In the genomic region with DNA sequence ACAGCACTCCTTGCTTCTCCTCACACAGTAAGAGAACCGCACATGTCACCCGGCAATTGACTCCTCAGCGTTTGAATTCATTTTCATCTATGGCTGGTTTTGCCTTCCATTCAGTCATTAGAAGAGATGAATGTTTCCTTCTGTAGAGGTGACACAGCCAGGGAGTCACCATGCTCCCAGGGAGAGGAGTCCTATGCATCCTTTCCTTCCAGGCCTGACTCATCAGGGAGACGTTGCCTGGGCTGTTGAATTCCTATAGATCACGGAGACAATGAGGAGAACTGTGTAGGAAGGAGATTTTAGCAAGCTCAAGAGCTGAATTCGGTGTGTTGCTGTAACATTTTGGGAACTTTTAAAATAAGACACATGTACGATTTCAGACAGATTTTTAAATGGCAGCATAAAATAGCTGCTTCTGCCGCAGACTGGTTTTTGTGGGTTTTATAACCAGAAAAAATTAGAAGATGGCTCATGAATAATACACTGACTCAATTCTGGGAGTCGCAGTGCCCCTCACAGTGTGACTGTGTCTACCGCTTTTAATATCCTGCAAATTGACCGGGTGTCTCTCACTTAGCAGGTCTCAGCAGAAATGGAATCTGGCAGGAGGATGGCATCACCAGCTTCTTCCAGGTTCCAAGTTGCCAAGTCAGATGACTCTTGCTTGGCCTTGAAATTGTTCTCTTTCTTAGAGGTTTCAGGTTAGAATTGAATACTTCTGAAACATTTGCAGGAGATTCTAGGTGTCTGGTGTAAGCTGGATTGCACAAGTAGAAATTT, we compare ENCODE assay signal across 28 cellular contexts. TPM values are rescaled to one million over a fixed set of nuclear protein-coding genes. Genes with fewer than 3 reads are reported as not detected.
DNase-seq lines count a peak whose midpoint lies in the region; ATAC-seq and TF ChIP-seq lines count a peak whose summit lies in the region.
"Had no signal": no experiment of that assay in that cellular context is flagged by ENCODE, and none has a peak within 500 bp of the region (broad histone marks: within the 10 kb centered on the region; RNA-seq: fewer than 3 reads in every experiment).

No MANE protein-coding gene starts in this region.

- POLR2A ChIA-PET in MCF 10A (lab: Yijun Ruan, JAX): interaction anchor here (0.6 to 1.3 kb wide), 3 partner anchors 74 to 734 kb away, joined by 3 read pairs; no protein-coding TSS in a partner anchor

- no peaks in the 10 kb centered on the region for H4K20me1 ChIP-seq in mammary epithelial cell (ENCODE audit: insufficient read depth, low read length)
- H4K20me1 ChIP-seq: BLaER1 had no signal

- no peaks in the 10 kb centered on the region for H3K79me2 ChIP-seq in mammary epithelial cell (ENCODE audit: insufficient read depth, low read length)

- no peak overlapping the region for H3K4me2 ChIP-seq in mammary epithelial cell (ENCODE audit: insufficient read depth, low read depth, low read length)
- H3K4me2 ChIP-seq: BLaER1 had no signal

- TF ChIP-seq POLR2A in adrenal gland (IDR thresholded peaks at IDR 0.05) (no peak), gastrocnemius medialis (IDR thresholded peaks at IDR 0.05) (no peak)

- H3K36me3 Mint-ChIP-seq in MCF 10A (ENCODE audit: insufficient read depth, unreplicated experiment) (no peaks in the 10 kb centered on the region), brain (no peaks in the 10 kb centered on the region)
- H3K36me3 Mint-ChIP-seq in stimulated activated effector memory CD8-positive, alpha-beta T cell treated with anti-CD3 and anti-CD28 coated beads, Interleukin-12 subunit alpha, Interleukin-12 subunit beta, amount 100 ng/mL, for 72 hours: no peaks in the 10 kb centered on the region

- no peak overlapping the region for H2AFZ ChIP-seq in mammary epithelial cell (ENCODE audit: low read depth, low read length)

- H3K9me3 Mint-ChIP-seq in MCF 10A (ENCODE audit: unreplicated experiment) (no peaks in the 10 kb centered on the region), brain (peaks cover 0 to 12% (median 2%) of the 10 kb centered on the region in 5 experiments)
- H3K9me3 Mint-ChIP-seq in stimulated activated effector memory CD8-positive, alpha-beta T cell treated with anti-CD3 and anti-CD28 coated beads, Interleukin-12 subunit alpha, Interleukin-12 subunit beta, amount 100 ng/mL, for 72 hours: no peaks in the 10 kb centered on the region
- H3K9me3 Mint-ChIP-seq: activated B cell treated with CpG ODN at 0.5 μM for 24 hours; central memory CD8-positive, alpha-beta T cell had no signal

- in situ Hi-C loops in mammary epithelial cell (cut with MboI; ENCODE audit: low sequenced_read_pairs in 2 of 2) (loop anchor here in 1 of 2 donors (10.0 kb wide), 1 partner anchor 75 kb away; no protein-coding TSS in a partner anchor), gastrocnemius medialis (cut with MboI; ENCODE audit: low sequenced_read_pairs in 4 of 4) (no loop called here)

- BruUV-seq in mammary epithelial cell (replicated peaks; lab: Mats Ljungman, UMichigan): no TSS peak
- no TSS peak for BruUV-seq in MCF 10A (replicated peaks; lab: Mats Ljungman, UMichigan)

- dilution Hi-C loops in mammary epithelial cell (cut with HindIII; ENCODE audit: low sequenced_read_pairs): loop anchor here (5.0 kb wide), 1 partner anchor 127 kb away; no protein-coding TSS in a partner anchor

- TF ChIP-seq CTCF in mammary epithelial cell (conservative IDR thresholded peaks at IDR 0.05 in 1 of 2, IDR thresholded peaks at IDR 0.05 in 1 of 2; ENCODE audit: extremely low read depth in 1 of 2, insufficient read depth in 1 of 2, low read depth in 1 of 2, low read length in 2 of 2) (no peak), MCF 10A (IDR thresholded peaks at IDR 0.05; ENCODE audit: unreplicated experiment) (no peak), brain (conservative IDR thresholded peaks at IDR 0.05) (no peak), adrenal gland (IDR thresholded peaks at IDR 0.05) (no peak), gastrocnemius medialis (IDR thresholded peaks at IDR 0.05 in 4 of 5, conservative IDR thresholded peaks at IDR 0.05 in 1 of 5) (no peak)

- H3K27me3 Mint-ChIP-seq in MCF 10A (ENCODE audit: insufficient read depth, unreplicated experiment) (no peaks in the 10 kb centered on the region), brain (peaks cover 3% of the 10 kb centered on the region)
- H3K27me3 Mint-ChIP-seq: central memory CD8-positive, alpha-beta T cell had no signal

- intact Hi-C loops in mammary epithelial cell (cut with micrococcal nuclease) (loop anchor here (5.0 kb wide), 1 partner anchor 42 kb away; the partner anchor contains the start of gene CLMP), MCF 10A (cut with micrococcal nuclease) (no loop called here), adrenal gland (cut with DNase I) (loop anchor here in 1 of 2 donors (10.0 kb wide), 1 partner anchor 75 kb away; no protein-coding TSS in a partner anchor), gastrocnemius medialis (cut with DNase I; ENCODE audit: low total_unique reads) (no loop called here)

- H3K9me3 ChIP-seq in mammary epithelial cell (replicated peaks; ENCODE audit: insufficient read depth, low read length): no peaks in the 10 kb centered on the region
- no peaks in the 10 kb centered on the region for H3K9me3 ChIP-seq in adrenal gland (replicated peaks in 1 of 3)
- no peaks in the 10 kb centered on the region for H3K9me3 ChIP-seq in gastrocnemius medialis
- H3K9me3 ChIP-seq: BLaER1, esophagus squamous epithelium, psoas muscle, upper lobe of right lung had no signal

- H3K9ac ChIP-seq in mammary epithelial cell (ENCODE audit: insufficient read depth, low read length): no peak overlapping the region
- H3K9ac ChIP-seq: BLaER1 had no signal

- CTCF ChIA-PET in mammary epithelial cell (lab: Charles Lee; ENCODE audit: low non-redundant PET): no interaction called here
- CTCF ChIA-PET in MCF 10A (lab: Yijun Ruan, JAX): interaction anchor here (0.7 to 12.4 kb wide), 8 partner anchors 7 to 131 kb away, joined by 3 to 487 read pairs (median 8); no protein-coding TSS in a partner anchor

- H3K36me3 ChIP-seq in mammary epithelial cell (ENCODE audit: insufficient read depth, low read length) (no peaks in the 10 kb centered on the region), adrenal gland (replicated peaks in 1 of 2) (no peaks in the 10 kb centered on the region), gastrocnemius medialis (no peaks in the 10 kb centered on the region)
- H3K36me3 ChIP-seq: BLaER1, esophagus squamous epithelium, upper lobe of right lung had no signal

- no peaks in the 10 kb centered on the region for H3K4me1 Mint-ChIP-seq in MCF 10A (ENCODE audit: insufficient read depth, unreplicated experiment)
- H3K4me1 Mint-ChIP-seq in brain: peaks cover 25% of the 10 kb centered on the region
- H3K4me1 Mint-ChIP-seq in stimulated activated effector memory CD8-positive, alpha-beta T cell treated with anti-CD3 and anti-CD28 coated beads, Interleukin-12 subunit alpha, Interleukin-12 subunit beta, amount 100 ng/mL, for 72 hours: no peaks in the 10 kb centered on the region
- H3K4me1 Mint-ChIP-seq: activated B cell treated with CpG ODN at 0.5 μM for 24 hours; central memory CD8-positive, alpha-beta T cell had no signal

- H3K27ac Mint-ChIP-seq in MCF 10A (ENCODE audit: low read depth, unreplicated experiment) (no peak overlapping the region), brain (peak overlapping the region; percentile 4 to 90 (median 34))
- no peak overlapping the region for H3K27ac Mint-ChIP-seq in stimulated activated effector memory CD8-positive, alpha-beta T cell treated with anti-CD3 and anti-CD28 coated beads, Interleukin-12 subunit alpha, Interleukin-12 subunit beta, amount 100 ng/mL, for 72 hours
- H3K27ac Mint-ChIP-seq: activated B cell treated with CpG ODN at 0.5 μM for 24 hours had no signal

- H3K27ac ChIP-seq in mammary epithelial cell (ENCODE audit: insufficient read depth, low read depth, low read length): no peak overlapping the region
- no peak overlapping the region for H3K27ac ChIP-seq in adrenal gland
- no peak overlapping the region for H3K27ac ChIP-seq in gastrocnemius medialis
- H3K27ac ChIP-seq: 22Rv1, BLaER1, esophagus squamous epithelium, psoas muscle, upper lobe of right lung had no signal

- no peaks in the 10 kb centered on the region for H3K27me3 ChIP-seq in mammary epithelial cell (ENCODE audit: insufficient read depth, low read length)
- H3K27me3 ChIP-seq in adrenal gland: no peaks in the 10 kb centered on the region
- no peaks in the 10 kb centered on the region for H3K27me3 ChIP-seq in gastrocnemius medialis
- H3K27me3 ChIP-seq: BLaER1, upper lobe of right lung had no signal

- no peak overlapping the region for H3K4me3 ChIP-seq in mammary epithelial cell (replicated peaks in 1 of 3; ENCODE audit: insufficient read depth in 1 of 3, low read depth in 2 of 3, low read length in 3 of 3)
- H3K4me3 ChIP-seq in adrenal gland: no peak overlapping the region
- H3K4me3 ChIP-seq in gastrocnemius medialis: no peak overlapping the region
- H3K4me3 ChIP-seq: BLaER1, esophagus squamous epithelium, psoas muscle, upper lobe of right lung had no signal

- peak; percentile 17 for DNase-seq in mammary epithelial cell
- no peak for DNase-seq in MCF 10A (ENCODE audit: unreplicated experiment)
- peak; percentile 18 for DNase-seq in kidney tubule cell (ENCODE audit: low spot score)
- no peak for DNase-seq in adrenal gland
- no peak for DNase-seq in gastrocnemius medialis
- no peak for DNase-seq in stimulated activated effector memory CD8-positive, alpha-beta T cell treated with anti-CD3 and anti-CD28 coated beads, Interleukin-12 subunit alpha, Interleukin-12 subunit beta, amount 100 ng/mL, for 72 hours (ENCODE audit: low spot score in 2 of 2)
- DNase-seq: activated B cell treated with CpG ODN at 0.5 μM for 24 hours; activated CD4-positive, alpha-beta T cell treated with anti-CD3 and anti-CD28 coated beads, Interleukin-2, amount 50 U/mL, for 48 hours; activated gamma-delta T cell treated with Interleukin-2 at 50 U/mL for 16 hours; amniotic stem cell; Calu3; effector memory CD4-positive, alpha-beta T cell; esophagus squamous epithelium; glutamatergic neuron; midbrain; NCI-H1694; NCI-H2227 treated with DMSO at 0.1 percent for 48 hours; NCI-H82; psoas muscle; T-helper 9 cell; upper lobe of right lung had no signal

- WGBS in mammary epithelial cell (ENCODE audit: low coverage, missing lambda C conversion rate): 87% methylated on average over 10 of the region's 11 CpGs
- WGBS in adrenal gland, 4 donors: 86 to 96% (median 90%) methylated on average over 11 of the region's 11 CpGs

- H3K4me3 Mint-ChIP-seq in MCF 10A (ENCODE audit: unreplicated experiment) (no peak overlapping the region), brain (peak overlapping the region in 1 of 5 experiments; percentile 70)
- no peak overlapping the region for H3K4me3 Mint-ChIP-seq in stimulated activated effector memory CD8-positive, alpha-beta T cell treated with anti-CD3 and anti-CD28 coated beads, Interleukin-12 subunit alpha, Interleukin-12 subunit beta, amount 100 ng/mL, for 72 hours
- H3K4me3 Mint-ChIP-seq: activated B cell treated with CpG ODN at 0.5 μM for 24 hours; central memory CD8-positive, alpha-beta T cell had no signal

- ATAC-seq in HG02981 (IDR thresholded peaks at IDR 0.05; ENCODE audit: unreplicated experiment) (no peak), gastrocnemius medialis (no peak)
- no peak for ATAC-seq in stimulated activated effector memory CD8-positive, alpha-beta T cell treated with anti-CD3 and anti-CD28 coated beads, Interleukin-12 subunit alpha, Interleukin-12 subunit beta, amount 100 ng/mL, for 72 hours
- ATAC-seq: psoas muscle had no signal

- peaks cover 6% of the 10 kb centered on the region for H3K4me1 ChIP-seq in mammary epithelial cell (ENCODE audit: insufficient read depth, low read length)
- no peaks in the 10 kb centered on the region for H3K4me1 ChIP-seq in adrenal gland (replicated peaks in 1 of 2)
- H3K4me1 ChIP-seq in gastrocnemius medialis: no peaks in the 10 kb centered on the region
- H3K4me1 ChIP-seq: psoas muscle, upper lobe of right lung had no signal

RNA-seq across cellular contexts. Expression of gene CLMP, which starts 44.5 kb away (rescaled TPM):
- total RNA-seq in mammary epithelial cell (100 to 1,000 TPM; 110 to 175 TPM), MCF 10A (2022) (86.1 and 91.9 TPM in 2 replicates), adrenal gland (10 to 100 TPM; 10.4 to 26.3 (median 21.2) TPM), gastrocnemius medialis (10 to 100 TPM in 1 of 4 donors, 1 to 10 TPM in 3; 2.3 to 12.5 (median 4.4) TPM)
- polyA plus RNA-seq in mammary epithelial cell (95.5 TPM), brain (ENCODE audit: insufficient read depth, low read depth, low replicate concordance) (17.6 TPM), adrenal gland (10 to 100 TPM in 1 of 3 donors, 1 to 10 TPM in 2; 5.1 to 36.6 (median 5.3) TPM)
- 121 TPM for polyA minus RNA-seq in mammary epithelial cell
- total RNA-seq: activated B cell treated with CpG ODN at 0.5 μM for 24 hours, Calu3, SK-MEL-5 had no signal
- polyA plus RNA-seq: neural cell had no signal

Comparison
In these comparisons a context has a peak if more than half of its experiments do, and no peak if none do; other contexts are left out.
1. DNase-seq: peak in mammary epithelial cell (single experiment) and kidney tubule cell (single experiment); none in MCF 10A (single experiment), adrenal gland (0 of 7), gastrocnemius medialis (0 of 2) and stimulated activated effector memory CD8-positive, alpha-beta T cell treated with anti-CD3 and anti-CD28 coated beads, Interleukin-12 subunit alpha, Interleukin-12 subunit beta, amount 100 ng/mL, for 72 hours (0 of 2).
2. H3K27ac Mint-ChIP-seq: peak in brain (5 of 5); none in MCF 10A (single experiment) and stimulated activated effector memory CD8-positive, alpha-beta T cell treated with anti-CD3 and anti-CD28 coated beads, Interleukin-12 subunit alpha, Interleukin-12 subunit beta, amount 100 ng/mL, for 72 hours (single experiment).